1 cellular context compared by ENCODE assay signal in the genomic region with DNA sequence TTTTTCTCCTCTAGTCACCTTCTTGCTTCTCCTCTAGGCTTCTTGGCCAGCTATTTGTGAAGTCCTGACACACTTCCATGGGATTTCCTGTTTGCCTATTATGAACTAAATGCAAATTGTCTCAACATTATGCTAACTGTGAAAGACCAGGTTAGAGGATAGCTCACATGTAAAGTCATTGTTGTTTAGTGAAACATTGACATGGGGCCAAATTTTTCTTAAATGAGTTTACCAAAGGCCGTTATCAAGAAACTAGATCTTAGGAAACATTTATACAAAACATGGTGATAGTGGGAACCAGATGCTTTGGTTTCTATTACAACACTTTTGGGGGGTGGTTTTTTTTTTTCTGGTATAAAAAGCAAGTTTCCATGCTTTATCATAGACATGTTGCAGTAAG.
TF ChIP-seq lines count a peak whose summit lies in the region.

No MANE protein-coding gene starts in this region.

TF ChIP-seq in H1, 55 proteins besides CTCF, POLR2A, EP300 and RAD21:
- TF ChIP-seq CREB1 (IDR thresholded peaks at IDR 0.05): no peak
- no peak for TF ChIP-seq RXRA (IDR thresholded peaks at IDR 0.05; ENCODE audit: insufficient read depth, low read depth, low read length)
- no peak for TF ChIP-seq KDM4A (IDR thresholded peaks at IDR 0.05; ENCODE audit: low read depth, low read length, severe bottlenecking)
- TF ChIP-seq PHF8 (conservative IDR thresholded peaks at IDR 0.05; ENCODE audit: low read depth, low read length): no peak
- TF ChIP-seq SUZ12 (IDR thresholded peaks at IDR 0.05; ENCODE audit: low read length): no peak
- no peak for TF ChIP-seq POU5F1 (IDR thresholded peaks at IDR 0.05; ENCODE audit: low read depth, low read length)
- TF ChIP-seq CBX5 (IDR thresholded peaks at IDR 0.05; ENCODE audit: low read depth, low read length): no peak
- no peak for TF ChIP-seq SIN3A (conservative IDR thresholded peaks at IDR 0.05 in 1 of 2, IDR thresholded peaks at IDR 0.05 in 1 of 2; ENCODE audit: low read depth in 1 of 2, low read length in 2 of 2)
- no peak for TF ChIP-seq POLR2AphosphoS5 (IDR thresholded peaks at IDR 0.05; ENCODE audit: low read depth, low read length)
- TF ChIP-seq TBP (IDR thresholded peaks at IDR 0.05; ENCODE audit: low read depth, low read length): no peak
- no peak for TF ChIP-seq GABPA (IDR thresholded peaks at IDR 0.05; ENCODE audit: borderline replicate concordance, insufficient read depth, low read length)
- TF ChIP-seq RNF2 (IDR thresholded peaks at IDR 0.05; ENCODE audit: borderline replicate concordance, low read depth, low read length, missing control alignments, poor library complexity, severe bottlenecking): no peak
- no peak for TF ChIP-seq SP2 (IDR thresholded peaks at IDR 0.05; ENCODE audit: low read length)
- no peak for TF ChIP-seq MAFK (IDR thresholded peaks at IDR 0.05; ENCODE audit: low read depth, low read length)
- no peak for TF ChIP-seq RBBP5 (IDR thresholded peaks at IDR 0.05; ENCODE audit: borderline replicate concordance, low read depth, low read length)
